8 cellular contexts compared by ENCODE assay signal in genomic region chr17:28896491-28896883, GRCh38. TPM values are rescaled to one million over a fixed set of nuclear protein-coding genes. Genes with fewer than 3 reads are reported as not detected.
A peak's percentile ranks its signal among the peaks of the same experiment; 100 is the strongest.
DNase-seq lines count a peak whose midpoint lies in the region; ATAC-seq and TF ChIP-seq lines count a peak whose summit lies in the region.

No MANE protein-coding gene starts in this region.

- peaks cover 0 to 2% of the 10 kb centered on the region in 2 donors for H3K36me3 ChIP-seq in stomach smooth muscle (ENCODE audit: control insufficient read depth in 2 of 2, insufficient read depth in 2 of 2, low read length in 2 of 2)

- H3K27ac ChIP-seq in stomach smooth muscle (ENCODE audit: low read length): peak overlapping the region; percentile 85

- H3K9me3 Mint-ChIP-seq in activated T-helper 1 cell treated with anti-CD3 and anti-CD28 coated beads, Interleukin-12 subunit alpha, Interleukin-12 subunit beta, Interleukin-2, Interleukin-4 antibody, amounts not matched to agents 30 ng/mL and 10 ng/mL and 1 ng/mL, durations not matched to agents 14 hours and 24 hours and 36 hours: no peaks in the 10 kb centered on the region

- DNase-seq in NCI-H748 (lab: John Stamatoyannopoulos, UW; ENCODE audit: unreplicated experiment): peak; percentile 41
- no peak for DNase-seq in NCI-H748 treated with DMSO at 0.1 percent for 48 hours (lab: John Stamatoyannopoulos, UW)
- DNase-seq in activated T-helper 1 cell treated with anti-CD3 and anti-CD28 coated beads, Interleukin-12 subunit alpha, Interleukin-12 subunit beta, Interleukin-2, Interleukin-4 antibody, amounts not matched to agents 30 ng/mL and 10 ng/mL and 1 ng/mL, durations not matched to agents 14 hours and 24 hours and 36 hours (ENCODE audit: low spot score): no peak
- no peak for DNase-seq in GM13976 (ENCODE audit: low spot score)

- peak overlapping the region; percentile 95 for H3K4me3 Mint-ChIP-seq in activated T-helper 1 cell treated with anti-CD3 and anti-CD28 coated beads, Interleukin-12 subunit alpha, Interleukin-12 subunit beta, Interleukin-2, Interleukin-4 antibody, amounts not matched to agents 30 ng/mL and 10 ng/mL and 1 ng/mL, durations not matched to agents 14 hours and 24 hours and 36 hours

- H3K9me3 ChIP-seq in iPS-18c (ENCODE audit: control insufficient read depth, insufficient read depth, low read length) (no peaks in the 10 kb centered on the region), stomach smooth muscle (ENCODE audit: control insufficient read depth in 2 of 2, low read length in 2 of 2) (no peaks in the 10 kb centered on the region)

- H3K9ac ChIP-seq in stomach smooth muscle (ENCODE audit: low read length in 2 of 2): peak overlapping the region; percentile 79 to 94

- intact Hi-C loops in activated T-helper 1 cell treated with anti-CD3 and anti-CD28 coated beads, Interleukin-12 subunit alpha, Interleukin-12 subunit beta, Interleukin-2, Interleukin-4 antibody, amounts not matched to agents 30 ng/mL and 10 ng/mL and 1 ng/mL, durations not matched to agents 14 hours and 24 hours and 36 hours (cut with micrococcal nuclease): no loop called here

- in situ Hi-C loops in GM13976 (cut with MboI; ENCODE audit: low sequenced_read_pairs, unreplicated experiment): no loop called here

- H3K27me3 ChIP-seq in stomach smooth muscle (ENCODE audit: control insufficient read depth in 1 of 2, insufficient read depth in 2 of 2, low read length in 2 of 2): no peaks in the 10 kb centered on the region

- H3K4me3 ChIP-seq in iPS-18c (ENCODE audit: insufficient read depth, low read depth, low read length) (peak overlapping the region; percentile 92), stomach smooth muscle (ENCODE audit: low read length in 2 of 2) (peak overlapping the region; percentile 83 to 87)

- H3K27me3 Mint-ChIP-seq in activated T-helper 1 cell treated with anti-CD3 and anti-CD28 coated beads, Interleukin-12 subunit alpha, Interleukin-12 subunit beta, Interleukin-2, Interleukin-4 antibody, amounts not matched to agents 30 ng/mL and 10 ng/mL and 1 ng/mL, durations not matched to agents 14 hours and 24 hours and 36 hours (ENCODE audit: insufficient read depth): no peaks in the 10 kb centered on the region

- no peak for TF ChIP-seq CTCF in GM13976 (IDR thresholded peaks at IDR 0.05; ENCODE audit: borderline replicate concordance, control extremely low read depth, extremely low read depth, insufficient read depth, missing control alignments)

- ATAC-seq in GM19324 (IDR thresholded peaks at IDR 0.05; ENCODE audit: low FRiP score, unreplicated experiment) (no peak), HG02870 (IDR thresholded peaks at IDR 0.05; ENCODE audit: unreplicated experiment) (no peak)

- H3K4me1 Mint-ChIP-seq in activated T-helper 1 cell treated with anti-CD3 and anti-CD28 coated beads, Interleukin-12 subunit alpha, Interleukin-12 subunit beta, Interleukin-2, Interleukin-4 antibody, amounts not matched to agents 30 ng/mL and 10 ng/mL and 1 ng/mL, durations not matched to agents 14 hours and 24 hours and 36 hours (ENCODE audit: low read depth): peaks cover 66% of the 10 kb centered on the region

- peaks cover 33% of the 10 kb centered on the region for H3K36me3 Mint-ChIP-seq in activated T-helper 1 cell treated with anti-CD3 and anti-CD28 coated beads, Interleukin-12 subunit alpha, Interleukin-12 subunit beta, Interleukin-2, Interleukin-4 antibody, amounts not matched to agents 30 ng/mL and 10 ng/mL and 1 ng/mL, durations not matched to agents 14 hours and 24 hours and 36 hours (ENCODE audit: low read depth)

- H3K27ac Mint-ChIP-seq in activated T-helper 1 cell treated with anti-CD3 and anti-CD28 coated beads, Interleukin-12 subunit alpha, Interleukin-12 subunit beta, Interleukin-2, Interleukin-4 antibody, amounts not matched to agents 30 ng/mL and 10 ng/mL and 1 ng/mL, durations not matched to agents 14 hours and 24 hours and 36 hours: peak overlapping the region; percentile 73

- peaks cover 29% of the 10 kb centered on the region for H3K4me1 ChIP-seq in stomach smooth muscle (ENCODE audit: control insufficient read depth, insufficient read depth, low read length)

RNA-seq across cellular contexts. Expression of gene FLOT2, which starts 1.0 kb away (rescaled TPM):
- 92.2 and 98.8 TPM in 2 replicates for total RNA-seq in activated T-helper 1 cell treated with anti-CD3 and anti-CD28 coated beads, Interleukin-12 subunit alpha, Interleukin-12 subunit beta, Interleukin-2, Interleukin-4 antibody, amounts not matched to agents 30 ng/mL and 10 ng/mL and 1 ng/mL, durations not matched to agents 14 hours and 24 hours and 36 hours

RNA-seq across cellular contexts. Expression of gene DHRS13, which starts 6.4 kb away (rescaled TPM):
- total RNA-seq in activated T-helper 1 cell treated with anti-CD3 and anti-CD28 coated beads, Interleukin-12 subunit alpha, Interleukin-12 subunit beta, Interleukin-2, Interleukin-4 antibody, amounts not matched to agents 30 ng/mL and 10 ng/mL and 1 ng/mL, durations not matched to agents 14 hours and 24 hours and 36 hours: 34.6 and 34.9 TPM in 2 replicates

RNA-seq across cellular contexts. Expression of gene ERAL1, which starts 41.7 kb away (rescaled TPM):
- total RNA-seq in activated T-helper 1 cell treated with anti-CD3 and anti-CD28 coated beads, Interleukin-12 subunit alpha, Interleukin-12 subunit beta, Interleukin-2, Interleukin-4 antibody, amounts not matched to agents 30 ng/mL and 10 ng/mL and 1 ng/mL, durations not matched to agents 14 hours and 24 hours and 36 hours: 60.4 and 61.5 TPM in 2 replicates

RNA-seq across cellular contexts. Expression of gene FAM222B, which starts 53.9 kb away (rescaled TPM):
- total RNA-seq in activated T-helper 1 cell treated with anti-CD3 and anti-CD28 coated beads, Interleukin-12 subunit alpha, Interleukin-12 subunit beta, Interleukin-2, Interleukin-4 antibody, amounts not matched to agents 30 ng/mL and 10 ng/mL and 1 ng/mL, durations not matched to agents 14 hours and 24 hours and 36 hours: 27.5 and 28.1 TPM in 2 replicates

RNA-seq across cellular contexts. Expression of gene PHF12, which starts 54.8 kb away (rescaled TPM):
- total RNA-seq in activated T-helper 1 cell treated with anti-CD3 and anti-CD28 coated beads, Interleukin-12 subunit alpha, Interleukin-12 subunit beta, Interleukin-2, Interleukin-4 antibody, amounts not matched to agents 30 ng/mL and 10 ng/mL and 1 ng/mL, durations not matched to agents 14 hours and 24 hours and 36 hours: 58.4 and 64.9 TPM in 2 replicates
